In the genomic region with DNA sequence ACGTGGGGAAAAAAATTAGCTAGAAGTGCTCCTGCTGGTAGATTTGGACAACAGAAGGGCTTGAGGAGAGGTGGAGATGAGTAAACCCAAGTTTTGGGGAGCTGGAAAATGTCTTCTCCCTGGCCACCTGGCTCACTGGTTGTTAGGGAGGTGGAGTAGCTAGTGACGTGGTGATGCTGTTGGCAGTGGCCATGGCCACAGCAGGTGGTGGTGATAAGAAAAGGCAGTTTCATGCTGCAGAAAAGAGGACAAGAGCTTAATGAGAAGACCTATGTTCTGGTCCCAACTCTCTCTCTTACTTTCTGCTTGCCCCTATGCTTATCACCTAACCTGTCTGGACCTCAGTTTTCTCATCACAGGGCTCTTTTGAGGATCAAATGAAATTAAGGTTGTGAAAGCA, we compare ENCODE assay signal across 35 cellular contexts.
"Had no signal": no experiment of that assay in that cellular context is flagged by ENCODE, and none has a peak within 500 bp of the region (broad histone marks: within the 10 kb centered on the region; RNA-seq: fewer than 3 reads in every experiment).

No MANE protein-coding gene starts in this region.

- H3K4me1 Mint-ChIP-seq: activated B cell treated with CpG ODN at 0.5 μM for 24 hours; activated CD8-positive, alpha-beta memory T cell treated with anti-CD3 and anti-CD28 coated beads, Interleukin-2, amount 10 ng/mL, durations not matched to agents 7 days and 5 days; activated naive CD4-positive, alpha-beta T cell treated with anti-CD3 and anti-CD28 coated beads, Interleukin-2, amount 50 U/mL, for 24 hours; activated naive CD8-positive, alpha-beta T cell treated with anti-CD3 and anti-CD28 coated beads for 36 hours; activated naive CD8-positive, alpha-beta T cell treated with anti-CD3 and anti-CD28 coated beads, Interleukin-2, amount 50 U/mL, for 24 hours; T-helper 17 cell had no signal

- H3K27me3 ChIP-seq: adrenal gland, body of pancreas, esophagus squamous epithelium, gastroesophageal sphincter had no signal

- H3K36me3 ChIP-seq: adrenal gland, esophagus squamous epithelium, gastroesophageal sphincter, WERI-Rb-1 had no signal

- H3K36me3 Mint-ChIP-seq: activated CD8-positive, alpha-beta memory T cell treated with anti-CD3 and anti-CD28 coated beads, Interleukin-2, amount 10 ng/mL, durations not matched to agents 7 days and 5 days; activated naive CD4-positive, alpha-beta T cell treated with anti-CD3 and anti-CD28 coated beads, Interleukin-2, amount 50 U/mL, for 24 hours; activated naive CD8-positive, alpha-beta T cell treated with anti-CD3 and anti-CD28 coated beads for 36 hours had no signal

- H3K27ac Mint-ChIP-seq: activated B cell treated with CpG ODN at 0.5 μM for 24 hours; activated CD8-positive, alpha-beta memory T cell treated with anti-CD3 and anti-CD28 coated beads, Interleukin-2, amount 10 ng/mL, durations not matched to agents 7 days and 5 days; activated CD8-positive, alpha-beta T cell treated with anti-CD3 and anti-CD28 coated beads for 36 hours; activated naive CD4-positive, alpha-beta T cell treated with anti-CD3 and anti-CD28 coated beads for 36 hours; activated naive CD4-positive, alpha-beta T cell treated with anti-CD3 and anti-CD28 coated beads, Interleukin-2, amount 50 U/mL, for 24 hours; activated naive CD8-positive, alpha-beta T cell treated with anti-CD3 and anti-CD28 coated beads for 36 hours; activated naive CD8-positive, alpha-beta T cell treated with anti-CD3 and anti-CD28 coated beads, Interleukin-2, amount 50 U/mL, for 24 hours; activated T-helper 1 cell treated with anti-CD3 and anti-CD28 coated beads, Interleukin-12 subunit alpha, Interleukin-12 subunit beta, Interleukin-2, Interleukin-4 antibody, amounts not matched to agents 30 ng/mL and 10 ng/mL and 1 ng/mL, durations not matched to agents 14 hours and 24 hours and 36 hours; activated T-helper 2 cell treated with anti-CD3 and anti-CD28 coated beads, Interferon-gamma antibody, Interleukin-2, Interleukin-4, amounts not matched to agents 10 μg/mL and 5 μg/mL and 100 μg/mL, durations not matched to agents 14 hours and 24 hours and 36 hours; dendritic cell treated with granulocyte-macrophage colony-stimulating factor and Interleukin-4, amounts not matched to agents 40 ng/mL and 50 ng/mL, for 4 days; T-helper 17 cell; T-helper 2 cell treated with Interferon-gamma antibody and Interleukin-4, amounts not matched to agents 5 μg/mL and 100 μg/mL, for 36 hours had no signal

- H3K27ac ChIP-seq: adrenal gland, body of pancreas, coronary artery, dorsolateral prefrontal cortex, esophagus squamous epithelium, gastroesophageal sphincter, WERI-Rb-1 had no signal

- H3K27me3 Mint-ChIP-seq: activated B cell treated with CpG ODN at 0.5 μM for 24 hours; activated CD8-positive, alpha-beta memory T cell treated with anti-CD3 and anti-CD28 coated beads, Interleukin-2, amount 10 ng/mL, durations not matched to agents 7 days and 5 days; activated CD8-positive, alpha-beta T cell treated with anti-CD3 and anti-CD28 coated beads for 36 hours; activated naive CD4-positive, alpha-beta T cell treated with anti-CD3 and anti-CD28 coated beads, Interleukin-2, amount 50 U/mL, for 24 hours; activated naive CD8-positive, alpha-beta T cell treated with anti-CD3 and anti-CD28 coated beads for 36 hours; activated naive CD8-positive, alpha-beta T cell treated with anti-CD3 and anti-CD28 coated beads, Interleukin-2, amount 50 U/mL, for 24 hours; dendritic cell treated with granulocyte-macrophage colony-stimulating factor and Interleukin-4, amounts not matched to agents 40 ng/mL and 50 ng/mL, for 4 days; T-helper 17 cell had no signal

- ATAC-seq: activated CD4-positive, CD25-positive, alpha-beta regulatory T cell treated with anti-CD3 and anti-CD28 coated beads, Interleukin-2, amount 50 U/mL, for 24 hours; activated CD8-positive, alpha-beta memory T cell treated with anti-CD3 and anti-CD28 coated beads, Interleukin-2, amount 10 ng/mL, durations not matched to agents 7 days and 5 days; activated CD8-positive, alpha-beta T cell treated with anti-CD3 and anti-CD28 coated beads for 36 hours; activated naive CD8-positive, alpha-beta T cell treated with anti-CD3 and anti-CD28 coated beads, Interleukin-2, amount 50 U/mL, for 24 hours; body of pancreas; gastroesophageal sphincter; T-helper 17 cell had no signal

- H3K4me3 Mint-ChIP-seq: activated B cell treated with CpG ODN at 0.5 μM for 24 hours; activated CD8-positive, alpha-beta memory T cell treated with anti-CD3 and anti-CD28 coated beads, Interleukin-2, amount 10 ng/mL, durations not matched to agents 7 days and 5 days; activated CD8-positive, alpha-beta T cell treated with anti-CD3 and anti-CD28 coated beads for 36 hours; activated naive CD4-positive, alpha-beta T cell treated with anti-CD3 and anti-CD28 coated beads for 36 hours; activated naive CD4-positive, alpha-beta T cell treated with anti-CD3 and anti-CD28 coated beads, Interleukin-2, amount 50 U/mL, for 24 hours; activated naive CD8-positive, alpha-beta T cell treated with anti-CD3 and anti-CD28 coated beads for 36 hours; activated naive CD8-positive, alpha-beta T cell treated with anti-CD3 and anti-CD28 coated beads, Interleukin-2, amount 50 U/mL, for 24 hours; activated T-helper 1 cell treated with anti-CD3 and anti-CD28 coated beads, Interleukin-12 subunit alpha, Interleukin-12 subunit beta, Interleukin-2, Interleukin-4 antibody, amounts not matched to agents 30 ng/mL and 10 ng/mL and 1 ng/mL, durations not matched to agents 14 hours and 24 hours and 36 hours; dendritic cell treated with granulocyte-macrophage colony-stimulating factor and Interleukin-4, amounts not matched to agents 40 ng/mL and 50 ng/mL, for 4 days; T-helper 17 cell; T-helper 2 cell treated with Interferon-gamma antibody and Interleukin-4, amounts not matched to agents 5 μg/mL and 100 μg/mL, for 36 hours had no signal

- H3K9me3 ChIP-seq: adrenal gland, body of pancreas, esophagus squamous epithelium, gastroesophageal sphincter had no signal

- H3K9me3 Mint-ChIP-seq: activated naive CD4-positive, alpha-beta T cell treated with anti-CD3 and anti-CD28 coated beads, Interleukin-2, amount 50 U/mL, for 24 hours; activated naive CD8-positive, alpha-beta T cell treated with anti-CD3 and anti-CD28 coated beads for 36 hours; activated naive CD8-positive, alpha-beta T cell treated with anti-CD3 and anti-CD28 coated beads, Interleukin-2, amount 50 U/mL, for 24 hours; activated T-helper 1 cell treated with anti-CD3 and anti-CD28 coated beads, Interleukin-12 subunit alpha, Interleukin-12 subunit beta, Interleukin-2, Interleukin-4 antibody, amounts not matched to agents 30 ng/mL and 10 ng/mL and 1 ng/mL, durations not matched to agents 14 hours and 24 hours and 36 hours; activated T-helper 2 cell treated with anti-CD3 and anti-CD28 coated beads, Interferon-gamma antibody, Interleukin-2, Interleukin-4, amounts not matched to agents 10 μg/mL and 5 μg/mL and 100 μg/mL, durations not matched to agents 14 hours and 24 hours and 36 hours; dendritic cell treated with granulocyte-macrophage colony-stimulating factor and Interleukin-4, amounts not matched to agents 40 ng/mL and 50 ng/mL, for 4 days; T-helper 2 cell treated with Interferon-gamma antibody and Interleukin-4, amounts not matched to agents 5 μg/mL and 100 μg/mL, for 36 hours had no signal

- DNase-seq: activated B cell treated with CpG ODN at 0.5 μM for 24 hours; activated CD4-positive, alpha-beta T cell treated with anti-CD3 and anti-CD28 coated beads for 48 hours; activated CD4-positive, alpha-beta T cell treated with anti-CD3 and anti-CD28 coated beads, Interleukin-2, amount 50 U/mL, for 1 hour; activated CD4-positive, alpha-beta T cell treated with anti-CD3 and anti-CD28 coated beads, Interleukin-2, amount 50 U/mL, for 48 hours; activated CD8-positive, alpha-beta memory T cell treated with anti-CD3 and anti-CD28 coated beads, Interleukin-2, amount 10 ng/mL, durations not matched to agents 7 days and 5 days; activated CD8-positive, alpha-beta memory T cell treated with anti-CD3 and anti-CD28 coated beads, Interleukin-2, amount 50 U/mL, for 4 hours; activated CD8-positive, alpha-beta T cell treated with anti-CD3 and anti-CD28 coated beads for 36 hours; activated effector memory CD4-positive, alpha-beta T cell treated with anti-CD3 and anti-CD28 coated beads, Interleukin-2, amount 50 U/mL, for 16 hours; activated naive CD4-positive, alpha-beta T cell treated with anti-CD3 and anti-CD28 coated beads for 36 hours; activated naive CD8-positive, alpha-beta T cell treated with anti-CD3 and anti-CD28 coated beads for 36 hours; activated naive CD8-positive, alpha-beta T cell treated with anti-CD3 and anti-CD28 coated beads, Interleukin-2, amount 50 U/mL, for 24 hours; activated T-cell treated with anti-CD3 and anti-CD28 coated beads, Interleukin-2, amount 50 U/mL, for 1 hour; activated T-cell treated with anti-CD3 and anti-CD28 coated beads, Interleukin-2, amount 50 U/mL, for 48 hours; adrenal gland; amygdala; aorta; body of pancreas; caudate nucleus; cerebellar nuclear complex; effector memory CD4-positive, alpha-beta T cell; esophagus squamous epithelium; foreskin melanocyte; T-helper 1 cell; T-helper 17 cell; T1000; WERI-Rb-1 had no signal

- H3K4me3 ChIP-seq: adrenal gland, body of pancreas, coronary artery, dorsolateral prefrontal cortex, esophagus squamous epithelium, gastroesophageal sphincter had no signal
